In genomic region chr13:98332691-98333090, GRCh38 we compare ENCODE assay signal across 21 cellular contexts.
DNase-seq lines count a peak whose midpoint lies in the region; ATAC-seq, FAIRE-seq and TF ChIP-seq lines count a peak whose summit lies in the region.
"Had no signal": no experiment of that assay in that cellular context is flagged by ENCODE, and none has a peak within 500 bp of the region (broad histone marks: within the 10 kb centered on the region; RNA-seq: fewer than 3 reads in every experiment).

No MANE protein-coding gene starts in this region.

- CTCF ChIA-PET in HepG2 (lab: Yijun Ruan, JAX; ENCODE audit: low intra/inter-chr PET ratio, low total read pairs) = no interaction called here
- CTCF ChIA-PET in K562 (lab: Yijun Ruan, JAX; ENCODE audit: low intra/inter-chr PET ratio) = no interaction called here

- TF ChIP-seq RAD21 in HepG2 (CRISPR knock-in tag; IDR thresholded peaks at IDR 0.05) = no peak
- TF ChIP-seq RAD21 in K562 (CRISPR knock-in tag; conservative IDR thresholded peaks at IDR 0.05 in 1 of 2, IDR thresholded peaks at IDR 0.05 in 1 of 2) = no peak

- H3K9me1 ChIP-seq in K562 (ENCODE audit: control insufficient read depth, insufficient read depth, low read length) = no peaks in the 10 kb centered on the region

- intact Hi-C loops in HepG2 (cut with micrococcal nuclease; ENCODE audit: unreplicated experiment) = no loop called here
- intact Hi-C loops in right lobe of liver (cut with DNase I) = no loop called here
- intact Hi-C loops in K562 (cut with micrococcal nuclease) = no loop called here

- no peak overlapping the region for H3K9ac ChIP-seq in HepG2 (ENCODE audit: insufficient read depth, low read depth, low read length)
- no peak overlapping the region for H3K9ac ChIP-seq in K562 (ENCODE audit: insufficient read depth in 1 of 2, low read depth in 2 of 2, low read length in 2 of 2)
- peak overlapping the region; percentile 21; the same call in 1 of the 2 replicates for H3K9ac ChIP-seq in iPS-20b (ENCODE audit: low read depth, low read length)

- no peak for TF ChIP-seq EP300 in HepG2 (IDR thresholded peaks at IDR 0.05; ENCODE audit: low read depth in 2 of 2, low read length in 2 of 2)
- no peak for TF ChIP-seq EP300 in HepG2 (CRISPR knock-in tag; IDR thresholded peaks at IDR 0.05; ENCODE audit: borderline replicate concordance)
- TF ChIP-seq EP300 in K562 (IDR thresholded peaks at IDR 0.05; ENCODE audit: low read length) = no peak

- FAIRE-seq in HepG2 (lab: Jason Lieb, UNC) = no peak
- FAIRE-seq in K562 (lab: Jason Lieb, UNC) = no peak
- FAIRE-seq: D721Med, G401.6, GM12878 had no signal

- TF ChIP-seq POLR2A in HepG2 (IDR thresholded peaks at IDR 0.05; ENCODE audit: insufficient read depth in 1 of 2, low read depth in 2 of 2, low read length in 2 of 2) (no peak), right lobe of liver (IDR thresholded peaks at IDR 0.05) (no peak), K562 (conservative IDR thresholded peaks at IDR 0.05) (no peak)

- peaks cover 75% of the 10 kb centered on the region for H3K79me2 ChIP-seq in HepG2 (ENCODE audit: insufficient read depth, low read length)
- no peaks in the 10 kb centered on the region for H3K79me2 ChIP-seq in K562 (ENCODE audit: control insufficient read depth, insufficient read depth, low read length)

- WGBS in HepG2 (ENCODE audit: low lambda C conversion rate) = 97% methylated on average over 5 of the region's 5 CpGs
- 93% methylated on average over 5 of the region's 5 CpGs for WGBS in right lobe of liver (ENCODE audit: insufficient coverage, low coverage, low lambda C conversion rate, missing lambda C conversion rate)
- WGBS in K562 (ENCODE audit: insufficient coverage, low coverage, missing lambda C conversion rate) = 0% methylated on average over 5 of the region's 5 CpGs

- no peaks in the 10 kb centered on the region for H3K27me3 ChIP-seq in HepG2 (ENCODE audit: control insufficient read depth in 1 of 2, insufficient read depth in 2 of 2, low read length in 2 of 2)
- H3K27me3 ChIP-seq in right lobe of liver = no peaks in the 10 kb centered on the region
- peaks cover 0 to 23% of the 10 kb centered on the region in 2 experiments; a peak in 1 of 5 replicates for H3K27me3 ChIP-seq in K562 (ENCODE audit: control insufficient read depth in 2 of 2, insufficient read depth in 2 of 2, low read length in 2 of 2)
- H3K27me3 ChIP-seq in iPS-20b (ENCODE audit: insufficient read depth, low read length) = no peaks in the 10 kb centered on the region

- H4K20me1 ChIP-seq in HepG2 (ENCODE audit: insufficient read depth, low read length) (peaks cover 44% of the 10 kb centered on the region), K562 (replicated peaks; ENCODE audit: control insufficient read depth, insufficient read depth, low read length) (no peaks in the 10 kb centered on the region)

- H3K36me3 ChIP-seq in HepG2 (replicated peaks in 1 of 2; ENCODE audit: control insufficient read depth in 1 of 2, insufficient read depth in 2 of 2, low read length in 2 of 2) = peaks cover 8 to 37% of the 10 kb centered on the region in 2 experiments
- H3K36me3 ChIP-seq in right lobe of liver = no peaks in the 10 kb centered on the region
- no peaks in the 10 kb centered on the region for H3K36me3 ChIP-seq in K562 (ENCODE audit: control insufficient read depth, insufficient read depth, low read length)
- H3K36me3 ChIP-seq in iPS-20b (ENCODE audit: insufficient read depth, low read depth, low read length) = no peaks in the 10 kb centered on the region
- H3K36me3 ChIP-seq: SJSA1 had no signal

- H3K4me3 ChIP-seq in HepG2 (replicated peaks in 1 of 3; ENCODE audit: insufficient read depth in 1 of 3, low read depth in 2 of 3, low read length in 3 of 3) (no peak overlapping the region), right lobe of liver (no peak overlapping the region), K562 (no peak overlapping the region), iPS-20b (ENCODE audit: low read length) (peak overlapping the region; percentile 31; the same call in 1 of the 2 replicates)
- H3K4me3 ChIP-seq: GM12878, PC-9, SJSA1 had no signal

- no peak overlapping the region for H3K27ac ChIP-seq in HepG2 (ENCODE audit: extremely low read length, insufficient read depth, low read length)
- H3K27ac ChIP-seq in right lobe of liver = no peak overlapping the region
- no peak overlapping the region for H3K27ac ChIP-seq in K562 (ENCODE audit: extremely low read depth, low read depth, low read length)
- no peak overlapping the region for H3K27ac ChIP-seq in iPS-20b (ENCODE audit: low read length)
- H3K27ac ChIP-seq: 22Rv1, PC-9, SJSA1 had no signal

- no TSS peak for BruUV-seq in HepG2 (replicated peaks; lab: Mats Ljungman, UMichigan)
- no TSS peak for BruUV-seq in K562 (replicated peaks; lab: Mats Ljungman, UMichigan)

- DNase-seq in HepG2 (ENCODE audit: low spot score) = no peak
- no peak for DNase-seq in right lobe of liver
- DNase-seq in K562 (ENCODE audit: extremely low read depth in 1 of 4, low spot score in 3 of 4) = no peak
- DNase-seq in occipital lobe (lab: John Stamatoyannopoulos, UW) = no peak
- no peak for DNase-seq in stimulated activated CD4-positive, alpha-beta T cell treated with anti-CD3 and anti-CD28 coated beads, Interleukin-4, amount 100 ng/mL, for 4 hours
- no peak for DNase-seq in pons (ENCODE audit: low spot score)
- DNase-seq in GM03348 (ENCODE audit: low spot score) = no peak
- DNase-seq: CD4-positive, alpha-beta T cell; NCI-H1048; NCI-H1417; NCI-H1694; NCI-H2029 treated with DMSO at 0.1 percent for 48 hours; NCI-H2227 treated with DMSO at 0.1 percent for 48 hours had no signal

- in situ Hi-C loops in HepG2 (cut with HindIII; ENCODE audit: extremely low pct_ligation_motif_present, low pct_unique_long_range_greater_than_20kb) = no loop called here
- in situ Hi-C loops in K562 (cut with MboI) = no loop called here

- POLR2A ChIA-PET in HepG2 (lab: Yijun Ruan, JAX) = interaction anchor here (0.7 kb wide), 1 partner anchor 65 kb away, joined by 3 read pairs; no protein-coding TSS in a partner anchor
- POLR2A ChIA-PET in K562 (lab: Yijun Ruan, JAX) = no interaction called here

- H3K4me2 ChIP-seq in HepG2 (ENCODE audit: low read depth, low read length) = no peak overlapping the region
- no peak overlapping the region for H3K4me2 ChIP-seq in K562 (ENCODE audit: insufficient read depth, low read length)
- H3K4me2 ChIP-seq: PC-9 had no signal

- TF ChIP-seq CTCF in HepG2 (CRISPR knock-in tag; IDR thresholded peaks at IDR 0.05) (no peak), right lobe of liver (IDR thresholded peaks at IDR 0.05) (no peak), K562 (IDR thresholded peaks at IDR 0.05 in 2 of 3, conservative IDR thresholded peaks at IDR 0.05 in 1 of 3; ENCODE audit: insufficient read depth in 2 of 3, low read depth in 1 of 3, low read length in 3 of 3) (no peak)

- H3K4me1 ChIP-seq in HepG2 (ENCODE audit: insufficient read depth, low read length) (peaks cover 41% of the 10 kb centered on the region), right lobe of liver (peaks cover 0 to 12% (median 2%) of the 10 kb centered on the region in 4 donors), K562 (replicated peaks in 1 of 2; ENCODE audit: control insufficient read depth in 2 of 2, insufficient read depth in 2 of 2, low read length in 2 of 2) (no peaks in the 10 kb centered on the region; a peak in 1 of 5 replicates), iPS-20b (ENCODE audit: insufficient read depth, low read length) (peaks cover 39% of the 10 kb centered on the region)

- H3K9me3 ChIP-seq in HepG2 (ENCODE audit: low read length) (no peaks in the 10 kb centered on the region), right lobe of liver (no peaks in the 10 kb centered on the region), K562 (replicated peaks; ENCODE audit: control insufficient read depth, insufficient read depth, low read depth, low read length) (no peaks in the 10 kb centered on the region), iPS-20b (ENCODE audit: insufficient read depth, low read depth, low read length) (no peaks in the 10 kb centered on the region)
- H3K9me3 ChIP-seq: SJSA1 had no signal

- ATAC-seq in HepG2 (no peak), right lobe of liver (no peak), K562 (no peak)
- ATAC-seq: GM12878, Right ventricle myocardium inferior had no signal

- no peak overlapping the region for H2AFZ ChIP-seq in HepG2 (ENCODE audit: low read length)
- no peak overlapping the region for H2AFZ ChIP-seq in K562 (ENCODE audit: low read depth, low read length)
- H2AFZ ChIP-seq: PC-9 had no signal

TF ChIP-seq in HepG2, 621 proteins besides CTCF, POLR2A, EP300 and RAD21:
- TF ChIP-seq NFE2L2 (IDR thresholded peaks at IDR 0.05; ENCODE audit: low read length) (peak; percentile 72; the same call in 1 of the 2 replicates), ZKSCAN1 (IDR thresholded peaks at IDR 0.05; ENCODE audit: low read length) (no peak)
TF ChIP-seq in HepG2: peak in this region for 1.

TF ChIP-seq in K562, 482 proteins besides CTCF, POLR2A, EP300 and RAD21 (continues in another document):
- no peak for TF ChIP-seq RBM25 (IDR thresholded peaks at IDR 0.05; ENCODE audit: low read depth, low read length, severe bottlenecking)
- TF ChIP-seq GATAD2B (IDR thresholded peaks at IDR 0.05; ENCODE audit: borderline replicate concordance) = no peak
- no peak for TF ChIP-seq USF2 (CRISPR knock-in tag; IDR thresholded peaks at IDR 0.05)
- no peak for TF ChIP-seq YBX1 (IDR thresholded peaks at IDR 0.05)
- TF ChIP-seq SIN3A (IDR thresholded peaks at IDR 0.05; ENCODE audit: borderline replicate concordance in 2 of 2, control insufficient read depth in 1 of 2, low read depth in 2 of 2, low read length in 2 of 2) = no peak
- TF ChIP-seq ZNF316 (IDR thresholded peaks at IDR 0.05) = peak; percentile 15; the same call in 1 of the 2 replicates
- no peak for TF ChIP-seq POU5F1 (IDR thresholded peaks at IDR 0.05; ENCODE audit: borderline replicate concordance, low read depth, low read length, partially characterized antibody)
- no peak for TF ChIP-seq TCF15 (CRISPR knock-in tag; IDR thresholded peaks at IDR 0.05)

Comparison
In these comparisons a context has a peak if more than half of its experiments do, and no peak if none do; other contexts are left out.
1. Of the 241 proteins assayed by ChIP-seq in both HepG2 and K562: peak only in HepG2: none; only in K562: MAFG, NFE2 and NFE2L1; in both: none; in neither: 238.